ENCODE assay signal across 1 cellular context in the genomic region with DNA sequence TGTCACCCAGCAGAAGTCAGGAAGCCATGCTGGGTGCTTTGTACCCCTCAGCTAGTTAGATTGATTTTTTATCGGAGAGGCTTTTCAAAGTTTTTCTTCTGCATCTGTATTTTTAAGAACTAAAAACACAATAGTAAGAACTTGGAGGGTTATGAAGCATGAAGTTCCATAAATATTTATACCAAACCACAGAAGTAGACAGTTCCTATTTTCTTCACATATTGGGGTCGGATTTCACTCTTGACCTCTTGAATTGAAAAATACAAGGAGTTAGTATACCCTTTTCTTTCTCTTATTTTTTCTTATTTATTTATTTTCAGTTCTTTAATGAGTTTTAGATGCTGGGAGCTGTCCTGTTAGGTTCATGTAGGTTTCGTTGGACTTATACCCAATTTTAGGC.
TF ChIP-seq lines count a peak whose summit lies in the region.

No MANE protein-coding gene starts in this region.

TF ChIP-seq in IMR-90, 13 proteins besides CTCF, POLR2A, EP300 and RAD21:
- TF ChIP-seq FOS (IDR thresholded peaks at IDR 0.05; ENCODE audit: low read depth, low read length), result no peak
- TF ChIP-seq MAFK (IDR thresholded peaks at IDR 0.05; ENCODE audit: low read depth, low read length), result no peak
- TF ChIP-seq SMC3 (IDR thresholded peaks at IDR 0.05; ENCODE audit: low read depth, low read length), result no peak
- no peak for TF ChIP-seq CHD1 (IDR thresholded peaks at IDR 0.05; ENCODE audit: low read depth, low read length)
- TF ChIP-seq RFX5 (IDR thresholded peaks at IDR 0.05; ENCODE audit: low read depth, low read length), result no peak
- no peak for TF ChIP-seq RCOR1 (IDR thresholded peaks at IDR 0.05; ENCODE audit: insufficient replicate concordance, low read length)
- TF ChIP-seq, protein P1, sequence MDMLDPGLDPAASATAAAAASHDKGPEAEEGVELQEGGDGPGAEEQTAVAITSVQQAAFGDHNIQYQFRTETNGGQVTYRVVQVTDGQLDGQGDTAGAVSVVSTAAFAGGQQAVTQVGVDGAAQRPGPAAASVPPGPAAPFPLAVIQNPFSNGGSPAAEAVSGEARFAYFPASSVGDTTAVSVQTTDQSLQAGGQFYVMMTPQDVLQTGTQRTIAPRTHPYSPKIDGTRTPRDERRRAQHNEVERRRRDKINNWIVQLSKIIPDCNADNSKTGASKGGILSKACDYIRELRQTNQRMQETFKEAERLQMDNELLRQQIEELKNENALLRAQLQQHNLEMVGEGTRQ (IDR thresholded peaks at IDR 0.05; ENCODE audit: low read depth, low read length), result no peak
- no peak for TF ChIP-seq BHLHE40 (IDR thresholded peaks at IDR 0.05; ENCODE audit: low read depth, low read length)
- TF ChIP-seq, protein P2, sequence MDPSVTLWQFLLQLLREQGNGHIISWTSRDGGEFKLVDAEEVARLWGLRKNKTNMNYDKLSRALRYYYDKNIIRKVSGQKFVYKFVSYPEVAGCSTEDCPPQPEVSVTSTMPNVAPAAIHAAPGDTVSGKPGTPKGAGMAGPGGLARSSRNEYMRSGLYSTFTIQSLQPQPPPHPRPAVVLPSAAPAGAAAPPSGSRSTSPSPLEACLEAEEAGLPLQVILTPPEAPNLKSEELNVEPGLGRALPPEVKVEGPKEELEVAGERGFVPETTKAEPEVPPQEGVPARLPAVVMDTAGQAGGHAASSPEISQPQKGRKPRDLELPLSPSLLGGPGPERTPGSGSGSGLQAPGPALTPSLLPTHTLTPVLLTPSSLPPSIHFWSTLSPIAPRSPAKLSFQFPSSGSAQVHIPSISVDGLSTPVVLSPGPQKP (IDR thresholded peaks at IDR 0.05; ENCODE audit: borderline replicate concordance, low read depth, low read length), result no peak
- no peak for TF ChIP-seq MAZ (IDR thresholded peaks at IDR 0.05; ENCODE audit: borderline replicate concordance, low read depth, low read length)
- no peak for TF ChIP-seq NFE2L2 (IDR thresholded peaks at IDR 0.05; ENCODE audit: low read depth, low read length)
- no peak for TF ChIP-seq CEBPB (IDR thresholded peaks at IDR 0.05; ENCODE audit: low read depth, low read length)
- TF ChIP-seq MXI1 (IDR thresholded peaks at IDR 0.05; ENCODE audit: borderline replicate concordance, low read depth, low read length), result no peak
